ENCODE assay signal across 20 cellular contexts in the genomic region with DNA sequence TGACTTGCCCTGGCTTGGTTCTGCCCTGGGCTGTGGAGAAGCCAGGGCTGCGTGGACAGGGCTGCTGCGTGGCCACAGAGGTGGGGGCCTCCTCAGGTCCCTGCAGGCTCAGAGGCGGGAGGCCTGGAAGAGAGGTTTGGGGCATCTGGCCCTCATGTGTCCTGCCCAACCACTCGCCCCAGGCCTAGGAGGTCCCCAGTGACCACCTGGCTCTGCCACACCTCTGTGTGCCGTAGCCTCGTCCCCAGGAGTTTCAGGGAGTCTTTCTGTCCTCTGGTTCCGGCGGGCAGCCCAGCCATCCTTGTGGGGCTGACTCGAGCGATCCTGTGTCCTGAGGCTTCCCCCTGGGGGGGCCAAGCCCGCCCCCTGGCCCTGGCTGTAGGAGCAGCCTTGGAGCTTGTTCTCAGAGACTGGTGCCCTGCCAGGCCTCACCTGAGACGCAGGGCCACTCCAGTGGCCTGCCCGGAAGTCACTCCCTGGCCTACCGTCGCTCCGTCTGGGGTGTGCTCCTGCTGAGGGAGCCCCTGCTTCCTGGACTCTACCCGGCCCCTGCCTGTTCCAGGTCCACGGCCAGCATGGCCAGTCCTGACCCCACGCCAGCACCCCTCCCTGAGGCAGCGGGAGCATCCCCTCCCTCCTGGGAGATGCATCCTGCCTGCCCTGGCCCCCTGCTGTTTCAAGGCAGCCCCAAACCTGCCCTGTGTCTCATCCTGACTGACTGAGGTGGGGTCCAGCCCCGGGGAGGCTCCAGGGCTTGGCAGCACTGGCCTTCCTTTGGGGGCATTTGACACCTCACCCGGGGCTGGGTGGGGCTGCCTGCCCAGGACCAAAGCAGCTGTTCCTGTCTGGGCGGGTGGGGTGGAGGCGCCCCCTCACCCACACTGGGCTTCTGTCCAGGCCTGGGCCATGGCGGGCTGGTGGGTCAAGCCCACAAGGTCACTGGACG. TPM values are rescaled to one million over a fixed set of nuclear protein-coding genes. Genes with fewer than 3 reads are reported as not detected.
"Had no signal": no experiment of that assay in that cellular context is flagged by ENCODE, and none has a peak within 500 bp of the region (broad histone marks: within the 10 kb centered on the region; RNA-seq: fewer than 3 reads in every experiment).

No MANE protein-coding gene starts in this region.

- H3K4me3 ChIP-seq: dorsolateral prefrontal cortex, SJSA1, smooth muscle cell, upper lobe of left lung had no signal

- H3K9me3 Mint-ChIP-seq: activated CD4-positive, alpha-beta memory T cell treated with anti-CD3 and anti-CD28 coated beads for 36 hours; activated naive CD4-positive, alpha-beta T cell treated with anti-CD3 and anti-CD28 coated beads, Interleukin-2, amount 50 U/mL, for 72 hours; activated T-cell treated with anti-CD3 and anti-CD28 coated beads, Interleukin-2, amount 50 U/mL, for 4 hours; nephron had no signal

- H3K4me1 Mint-ChIP-seq: nephron had no signal

- H3K27ac Mint-ChIP-seq: activated CD4-positive, alpha-beta memory T cell treated with anti-CD3 and anti-CD28 coated beads for 36 hours; activated naive CD4-positive, alpha-beta T cell treated with anti-CD3 and anti-CD28 coated beads, Interleukin-2, amount 50 U/mL, for 72 hours; nephron had no signal

- DNase-seq: activated CD4-positive, alpha-beta memory T cell treated with anti-CD3 and anti-CD28 coated beads for 36 hours; activated CD4-positive, alpha-beta T cell treated with anti-CD3 and anti-CD28 coated beads for 1 hour; activated effector memory CD4-positive, alpha-beta T cell treated with anti-CD3 and anti-CD28 coated beads, Interleukin-2, amount 50 U/mL, for 16 hours; activated T-cell treated with anti-CD3 and anti-CD28 coated beads, Interleukin-2, amount 50 U/mL, for 4 hours; amniotic stem cell; dorsolateral prefrontal cortex; foreskin melanocyte; mammary epithelial cell; stimulated activated CD4-positive, alpha-beta T cell treated with anti-CD3 and anti-CD28 coated beads, Interleukin-1b, Interleukin-23, amount 100 ng/mL, for 48 hours; stimulated activated naive CD4-positive, alpha-beta T cell; T-helper 9 cell had no signal

- H3K36me3 Mint-ChIP-seq: activated CD4-positive, alpha-beta memory T cell treated with anti-CD3 and anti-CD28 coated beads for 36 hours; activated naive CD4-positive, alpha-beta T cell treated with anti-CD3 and anti-CD28 coated beads, Interleukin-2, amount 50 U/mL, for 72 hours had no signal

- H3K4me2 ChIP-seq: smooth muscle cell had no signal

- FAIRE-seq: endometrium had no signal

- H3K9me3 ChIP-seq: SJSA1, upper lobe of left lung had no signal

- H3K4me1 ChIP-seq: SJSA1 had no signal

- ATAC-seq: activated naive CD4-positive, alpha-beta T cell treated with anti-CD3 and anti-CD28 coated beads, Interleukin-2, amount 50 U/mL, for 72 hours; activated T-cell treated with anti-CD3 and anti-CD28 coated beads, Interleukin-2, amount 50 U/mL, for 4 hours had no signal

- H3K36me3 ChIP-seq: SJSA1, upper lobe of left lung had no signal

- H3K27me3 ChIP-seq: SJSA1, upper lobe of left lung had no signal

- H3K4me3 Mint-ChIP-seq: activated CD4-positive, alpha-beta memory T cell treated with anti-CD3 and anti-CD28 coated beads for 36 hours; activated T-cell treated with anti-CD3 and anti-CD28 coated beads, Interleukin-2, amount 50 U/mL, for 4 hours; nephron had no signal

- H3K27ac ChIP-seq: dorsolateral prefrontal cortex, SJSA1, upper lobe of left lung had no signal

RNA-seq across cellular contexts. Expression of a gene that starts 13.9 kb away (rescaled TPM):
- total RNA-seq: activated CD4-positive, alpha-beta memory T cell treated with anti-CD3 and anti-CD28 coated beads for 36 hours; activated naive CD4-positive, alpha-beta T cell treated with anti-CD3 and anti-CD28 coated beads, Interleukin-2, amount 50 U/mL, for 72 hours; kidney epithelial cell; osteocyte; SJSA1 had no signal
- polyA plus RNA-seq: mammary epithelial cell had no signal

RNA-seq across cellular contexts. Expression of a gene that starts 39.0 kb away (rescaled TPM):
- total RNA-seq: mononuclear cell had no signal
